ENCODE assay signal across 14 cellular contexts in the genomic region with DNA sequence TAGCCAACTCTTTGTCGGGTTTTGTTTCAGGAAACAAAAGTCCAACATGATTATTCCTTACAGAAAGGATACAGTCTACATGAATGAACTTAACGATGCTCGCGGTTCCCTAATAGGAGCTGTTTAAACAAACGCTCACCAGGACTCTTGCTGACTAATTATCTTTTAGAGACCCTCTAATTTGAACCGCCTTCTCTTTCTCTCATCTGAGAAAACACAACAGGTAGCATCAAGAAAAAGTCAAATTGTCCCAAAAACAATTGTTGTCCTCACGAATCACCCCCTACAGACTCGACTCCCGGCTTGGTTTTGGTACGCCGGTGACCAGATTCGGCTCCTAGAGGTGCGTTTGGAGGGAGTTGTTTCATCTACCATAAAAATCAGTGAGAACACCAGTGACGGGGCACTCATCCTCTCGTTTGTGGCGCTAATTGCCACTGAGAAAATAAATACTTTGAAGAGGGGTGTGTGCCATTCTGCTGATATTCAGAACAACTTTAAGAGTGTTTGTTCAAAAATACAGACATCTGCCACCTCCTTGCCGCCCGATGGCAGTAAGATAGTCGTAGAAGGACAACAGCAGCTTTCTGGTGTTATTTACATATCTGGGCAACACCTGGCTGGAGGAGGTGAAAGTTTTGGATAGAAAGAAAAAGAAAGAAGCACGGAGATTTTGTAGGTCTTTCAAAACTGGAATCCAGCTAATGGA. TPM values are rescaled to one million over a fixed set of nuclear protein-coding genes. Genes with fewer than 3 reads are reported as not detected.
DNase-seq lines count a peak whose midpoint lies in the region; ATAC-seq and TF ChIP-seq lines count a peak whose summit lies in the region.
"Had no signal": no experiment of that assay in that cellular context is flagged by ENCODE, and none has a peak within 500 bp of the region (broad histone marks: within the 10 kb centered on the region; RNA-seq: fewer than 3 reads in every experiment).

No MANE protein-coding gene starts in this region.

- H3K9me3 Mint-ChIP-seq in WTC11, result no peaks in the 10 kb centered on the region

- H3K4me3 ChIP-seq in kidney epithelial cell (ENCODE audit: low read depth, low read length), result peak overlapping the region; percentile 73
- H3K4me3 ChIP-seq in colonic mucosa, result no peak overlapping the region
- H3K4me3 ChIP-seq in right cardiac atrium (ENCODE audit: low read length), result no peak overlapping the region

- in situ Hi-C loops in ACHN (cut with HindIII; ENCODE audit: low pct_ligation_motif_present, low pct_unique_long_range_greater_than_20kb, low sequenced_read_pairs), result loop anchor here (25.0 kb wide), 1 partner anchor 354 kb away; no protein-coding TSS in a partner anchor

- no peak overlapping the region for H3K27ac ChIP-seq in colonic mucosa
- H3K27ac ChIP-seq in right cardiac atrium (ENCODE audit: low read length), result no peak overlapping the region
- H3K27ac ChIP-seq: KMS-11 had no signal

- no peak overlapping the region for H3K9ac ChIP-seq in colonic mucosa (ENCODE audit: low read depth in 2 of 2, low read length in 2 of 2)
- H3K9ac ChIP-seq: KMS-11 had no signal

- DNase-seq in ACHN (peak; percentile 26), ELR (ENCODE audit: low read depth) (peak; percentile 59), WTC11 (ENCODE audit: low spot score) (no peak), kidney epithelial cell (ENCODE audit: low read depth) (no peak), NOMO-1 (lab: John Stamatoyannopoulos, UW; ENCODE audit: unreplicated experiment in 2 of 2) (no peak), colonic mucosa (no peak), right cardiac atrium (no peak)
- DNase-seq: small intestine, T1000 had no signal

- H3K36me3 ChIP-seq in kidney epithelial cell (ENCODE audit: control insufficient read depth, insufficient read depth, low read length), result no peaks in the 10 kb centered on the region
- no peaks in the 10 kb centered on the region for H3K36me3 ChIP-seq in colonic mucosa

- H3K9me3 ChIP-seq in colonic mucosa, result no peaks in the 10 kb centered on the region
- H3K9me3 ChIP-seq in right cardiac atrium (ENCODE audit: control insufficient read depth, low read length), result no peaks in the 10 kb centered on the region

- CTCF ChIA-PET in WTC11 (lab: Charles Lee), result interaction anchor here (1.3 to 3.6 kb wide), 4 partner anchors 9 to 359 kb away, joined by 4 to 15 read pairs (median 8); no protein-coding TSS in a partner anchor

- no peaks in the 10 kb centered on the region; the same call in 1 of the 2 replicates for H3K27me3 Mint-ChIP-seq in WTC11 (ENCODE audit: low read depth)

- POLR2A ChIA-PET in WTC11 (lab: Charles Lee), result interaction anchor here (0.6 kb wide), 1 partner anchor 133 kb away, joined by 3 read pairs; no protein-coding TSS in a partner anchor

- H3K36me3 Mint-ChIP-seq in WTC11, result no peaks in the 10 kb centered on the region

- intact Hi-C loops in colonic mucosa (cut with DNase I), result no loop called here
- intact Hi-C loops in right cardiac atrium (cut with DNase I), result no loop called here

- H3K4me1 Mint-ChIP-seq in WTC11, result peaks cover 68% of the 10 kb centered on the region

- no peak for TF ChIP-seq CTCF in WTC11 (IDR thresholded peaks at IDR 0.05)
- TF ChIP-seq CTCF in kidney epithelial cell (IDR thresholded peaks at IDR 0.05; ENCODE audit: insufficient read depth, low read length, poor library complexity, severe bottlenecking), result no peak
- TF ChIP-seq CTCF in colonic mucosa (IDR thresholded peaks at IDR 0.05), result no peak

- peaks cover 4% of the 10 kb centered on the region for H3K4me1 ChIP-seq in colonic mucosa
- H3K4me1 ChIP-seq in right cardiac atrium (ENCODE audit: control insufficient read depth, insufficient read depth, low read length), result peaks cover 3% of the 10 kb centered on the region

- H3K4me3 Mint-ChIP-seq in WTC11, result peak overlapping the region; percentile 71

- 10% methylated on average over 20 of the region's 20 CpGs for WGBS in right cardiac atrium

- H3K27me3 ChIP-seq in kidney epithelial cell (ENCODE audit: control insufficient read depth, insufficient read depth, low read length) (peaks cover 54% of the 10 kb centered on the region), colonic mucosa (peaks cover 95% of the 10 kb centered on the region), right cardiac atrium (ENCODE audit: control insufficient read depth, insufficient read depth) (peaks cover 10% of the 10 kb centered on the region)

- ATAC-seq in WTC11 (no peak), HG03159 (IDR thresholded peaks at IDR 0.05; ENCODE audit: unreplicated experiment) (no peak), right cardiac atrium (no peak)

- no peak overlapping the region for H3K27ac Mint-ChIP-seq in WTC11

TF ChIP-seq in WTC11, 78 proteins besides CTCF, POLR2A, EP300 and RAD21 (continues in another document):
- TF ChIP-seq ZNF121 (CRISPR knock-in tag; IDR thresholded peaks at IDR 0.05) (no peak), ATF2 (CRISPR knock-in tag; IDR thresholded peaks at IDR 0.05; ENCODE audit: borderline replicate concordance, low read depth) (no peak), TP53 (CRISPR knock-in tag; IDR thresholded peaks at IDR 0.05) (no peak), ESRRA (CRISPR knock-in tag; IDR thresholded peaks at IDR 0.05; ENCODE audit: borderline replicate concordance) (no peak), ZNF396 (CRISPR knock-in tag; IDR thresholded peaks at IDR 0.05; ENCODE audit: borderline replicate concordance) (no peak), FOXK1 (CRISPR knock-in tag; IDR thresholded peaks at IDR 0.05) (no peak), E2F5 (CRISPR knock-in tag; IDR thresholded peaks at IDR 0.05) (no peak), ETV6 (CRISPR knock-in tag; IDR thresholded peaks at IDR 0.05) (no peak), TEAD1 (CRISPR knock-in tag; IDR thresholded peaks at IDR 0.05) (no peak), USF1 (CRISPR knock-in tag; IDR thresholded peaks at IDR 0.05) (no peak), MAX (CRISPR knock-in tag; IDR thresholded peaks at IDR 0.05) (no peak), CREB1 (CRISPR knock-in tag; IDR thresholded peaks at IDR 0.05) (no peak), MXD4 (CRISPR knock-in tag; IDR thresholded peaks at IDR 0.05; ENCODE audit: borderline replicate concordance) (no peak), KAT7 (CRISPR knock-in tag; IDR thresholded peaks at IDR 0.05; ENCODE audit: borderline replicate concordance) (no peak)
- TF ChIP-seq, protein P1, sequence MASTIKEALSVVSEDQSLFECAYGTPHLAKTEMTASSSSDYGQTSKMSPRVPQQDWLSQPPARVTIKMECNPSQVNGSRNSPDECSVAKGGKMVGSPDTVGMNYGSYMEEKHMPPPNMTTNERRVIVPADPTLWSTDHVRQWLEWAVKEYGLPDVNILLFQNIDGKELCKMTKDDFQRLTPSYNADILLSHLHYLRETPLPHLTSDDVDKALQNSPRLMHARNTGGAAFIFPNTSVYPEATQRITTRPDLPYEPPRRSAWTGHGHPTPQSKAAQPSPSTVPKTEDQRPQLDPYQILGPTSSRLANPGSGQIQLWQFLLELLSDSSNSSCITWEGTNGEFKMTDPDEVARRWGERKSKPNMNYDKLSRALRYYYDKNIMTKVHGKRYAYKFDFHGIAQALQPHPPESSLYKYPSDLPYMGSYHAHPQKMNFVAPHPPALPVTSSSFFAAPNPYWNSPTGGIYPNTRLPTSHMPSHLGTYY (CRISPR knock-in tag; IDR thresholded peaks at IDR 0.05), result no peak

RNA-seq across cellular contexts. Expression of gene SIM1, which starts 1.1 kb away (rescaled TPM):
- total RNA-seq in WTC11 (2021) (0.09 to 0.11 TPM (median 0.11 TPM) in 3 replicates), kidney epithelial cell (2.0 and 2.9 TPM in 2 replicates), colonic mucosa (under 1 TPM in 1 of 2 donors, not detected in 1; 0.16 TPM), right cardiac atrium (not detected)
- not detected for polyA plus RNA-seq in right cardiac atrium
- total RNA-seq: cerebellum, frontal cortex, mesenteric fat pad had no signal
- polyA plus RNA-seq: small intestine had no signal

Comparison
In these comparisons a context has a peak if more than half of its experiments do, and no peak if none do; other contexts are left out.
1. DNase-seq: peak in ACHN (single experiment) and ELR (single experiment); none in WTC11 (single experiment), kidney epithelial cell (single experiment), NOMO-1 (0 of 2), colonic mucosa (single experiment) and right cardiac atrium (0 of 3).